ENCODE assay signal across 15 cellular contexts in the genomic region with DNA sequence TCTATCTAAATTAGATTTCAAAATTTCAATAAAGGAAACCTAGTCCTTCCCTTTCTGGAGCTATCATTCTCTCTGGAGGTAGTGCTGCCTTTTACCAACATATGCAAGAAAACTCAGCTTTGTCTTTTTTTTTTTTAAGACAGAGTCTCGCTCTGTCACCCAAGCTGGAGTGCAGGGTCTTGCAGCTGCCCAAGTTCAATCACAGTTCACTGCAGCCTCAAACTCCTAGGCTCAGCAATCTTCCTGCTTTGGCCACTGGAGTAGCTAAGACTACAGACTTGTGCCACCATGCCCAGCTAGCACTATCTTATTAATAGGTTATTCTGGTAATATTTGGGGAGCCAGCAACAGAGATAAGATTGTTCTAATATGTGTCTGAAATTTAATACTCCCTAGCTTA. TPM values are rescaled to one million over a fixed set of nuclear protein-coding genes. Genes with fewer than 3 reads are reported as not detected.
DNase-seq lines count a peak whose midpoint lies in the region; ATAC-seq and TF ChIP-seq lines count a peak whose summit lies in the region.
"Had no signal": no experiment of that assay in that cellular context is flagged by ENCODE, and none has a peak within 500 bp of the region (broad histone marks: within the 10 kb centered on the region; RNA-seq: fewer than 3 reads in every experiment).

No MANE protein-coding gene starts in this region.

- no peak for ATAC-seq in left colon
- no peak for ATAC-seq in activated CD8-positive, alpha-beta T cell treated with anti-CD3 and anti-CD28 coated beads, Interleukin-2, amount 10 ng/mL, durations not matched to agents 7 days and 5 days
- no peak for ATAC-seq in GM21717 (IDR thresholded peaks at IDR 0.05; ENCODE audit: unreplicated experiment)
- ATAC-seq: CD8-positive, alpha-beta T cell; GM12878 had no signal

- no peak overlapping the region for H3K4me3 ChIP-seq in WERI-Rb-1 (ENCODE audit: low read depth, low read length)
- H3K4me3 ChIP-seq: BLaER1 treated with 17β-estradiol and CSF1 and Interleukin-3, amounts not matched to agents 10 nM and 100 nM; GM12878 had no signal

- intact Hi-C loops in left colon (cut with DNase I, micrococcal nuclease), result no loop called here

- TF ChIP-seq CTCF in WERI-Rb-1 (IDR thresholded peaks at IDR 0.05; ENCODE audit: low read depth, low read length) (no peak), mesothelial cell of epicardium (IDR thresholded peaks at IDR 0.05; ENCODE audit: unreplicated experiment) (no peak)

- POLR2A ChIA-PET in activated CD8-positive, alpha-beta T cell treated with anti-CD3 and anti-CD28 coated beads, Interleukin-2, amount 10 ng/mL, durations not matched to agents 7 days and 5 days (lab: Charles Lee), result interaction anchor here (1.7 kb wide), 1 partner anchor 12 kb away, joined by 5 read pairs; the partner anchor contains the start of gene AASDH

- CTCF ChIA-PET in activated CD8-positive, alpha-beta T cell treated with anti-CD3 and anti-CD28 coated beads, Interleukin-2, amount 10 ng/mL, durations not matched to agents 7 days and 5 days (lab: Charles Lee), result no interaction called here

- DNase-seq in NAMALWA (ENCODE audit: low spot score) (peak; percentile 64), WERI-Rb-1 (no peak), mesothelial cell of epicardium (ENCODE audit: low spot score in 2 of 2, unreplicated experiment in 2 of 2) (no peak), left colon (no peak)
- no peak for DNase-seq in activated CD8-positive, alpha-beta T cell treated with anti-CD3 and anti-CD28 coated beads, Interleukin-2, amount 10 ng/mL, durations not matched to agents 7 days and 5 days
- DNase-seq: Calu3; CD8-positive, alpha-beta T cell; DMS79 treated with DMSO at 0.1 percent for 48 hours; GOT3; H9; IMR-90 had no signal

- peaks cover 4% of the 10 kb centered on the region for H3K36me3 ChIP-seq in WERI-Rb-1

- H3K27me3 Mint-ChIP-seq in mesothelial cell of epicardium (ENCODE audit: low read depth), result no peaks in the 10 kb centered on the region
- no peaks in the 10 kb centered on the region for H3K27me3 Mint-ChIP-seq in activated CD8-positive, alpha-beta T cell treated with anti-CD3 and anti-CD28 coated beads, Interleukin-2, amount 10 ng/mL, durations not matched to agents 7 days and 5 days (ENCODE audit: low read depth)
- H3K27me3 Mint-ChIP-seq: B cell had no signal

- H3K27me3 ChIP-seq in WERI-Rb-1 (ENCODE audit: insufficient read depth, low read depth, severe bottlenecking), result no peaks in the 10 kb centered on the region
- H3K27me3 ChIP-seq: BLaER1 treated with 17β-estradiol and CSF1 and Interleukin-3, amounts not matched to agents 10 nM and 100 nM had no signal

- peak overlapping the region; percentile 50 for H3K27ac Mint-ChIP-seq in mesothelial cell of epicardium
- H3K27ac Mint-ChIP-seq in activated CD8-positive, alpha-beta T cell treated with anti-CD3 and anti-CD28 coated beads, Interleukin-2, amount 10 ng/mL, durations not matched to agents 7 days and 5 days, result no peak overlapping the region
- H3K27ac Mint-ChIP-seq: B cell; CD8-positive, alpha-beta T cell had no signal

- peaks cover 22% of the 10 kb centered on the region for H3K36me3 Mint-ChIP-seq in mesothelial cell of epicardium
- H3K36me3 Mint-ChIP-seq in activated CD8-positive, alpha-beta T cell treated with anti-CD3 and anti-CD28 coated beads, Interleukin-2, amount 10 ng/mL, durations not matched to agents 7 days and 5 days (ENCODE audit: low read depth), result peaks cover 5% of the 10 kb centered on the region

- no peaks in the 10 kb centered on the region for H3K9me3 Mint-ChIP-seq in mesothelial cell of epicardium
- H3K9me3 Mint-ChIP-seq in activated CD8-positive, alpha-beta T cell treated with anti-CD3 and anti-CD28 coated beads, Interleukin-2, amount 10 ng/mL, durations not matched to agents 7 days and 5 days (ENCODE audit: insufficient read depth), result no peaks in the 10 kb centered on the region
- H3K9me3 Mint-ChIP-seq: CD8-positive, alpha-beta T cell; H9 had no signal

- H3K9me3 ChIP-seq in WERI-Rb-1 (ENCODE audit: severe bottlenecking), result no peaks in the 10 kb centered on the region
- H3K9me3 ChIP-seq: BLaER1 treated with 17β-estradiol and CSF1 and Interleukin-3, amounts not matched to agents 10 nM and 100 nM had no signal

- H3K4me3 Mint-ChIP-seq in mesothelial cell of epicardium, result no peak overlapping the region
- H3K4me3 Mint-ChIP-seq in activated CD8-positive, alpha-beta T cell treated with anti-CD3 and anti-CD28 coated beads, Interleukin-2, amount 10 ng/mL, durations not matched to agents 7 days and 5 days, result no peak overlapping the region
- H3K4me3 Mint-ChIP-seq: B cell; CD8-positive, alpha-beta T cell; H9 had no signal

- peaks cover 20% of the 10 kb centered on the region for H3K4me1 Mint-ChIP-seq in mesothelial cell of epicardium
- H3K4me1 Mint-ChIP-seq in activated CD8-positive, alpha-beta T cell treated with anti-CD3 and anti-CD28 coated beads, Interleukin-2, amount 10 ng/mL, durations not matched to agents 7 days and 5 days (ENCODE audit: low read depth), result no peaks in the 10 kb centered on the region
- H3K4me1 Mint-ChIP-seq: B cell, H9 had no signal

- H3K27ac ChIP-seq in WERI-Rb-1, result peak overlapping the region; percentile 32; the same call in 1 of the 2 replicates
- H3K27ac ChIP-seq: BLaER1 treated with 17β-estradiol and CSF1 and Interleukin-3, amounts not matched to agents 10 nM and 100 nM had no signal

RNA-seq across cellular contexts. Expression of gene AASDH, which starts 12.3 kb away (rescaled TPM):
- total RNA-seq in mesothelial cell of epicardium, result 18.0 to 26.1 TPM (median 21.9 TPM) in 3 replicates
- 1 to 10 TPM; 6.5 to 9.8 TPM for total RNA-seq in left colon
- 1 to 10 TPM; 8.5 to 9.9 TPM for total RNA-seq in activated CD8-positive, alpha-beta T cell treated with anti-CD3 and anti-CD28 coated beads, Interleukin-2, amount 10 ng/mL, durations not matched to agents 7 days and 5 days
